In the genomic region with DNA sequence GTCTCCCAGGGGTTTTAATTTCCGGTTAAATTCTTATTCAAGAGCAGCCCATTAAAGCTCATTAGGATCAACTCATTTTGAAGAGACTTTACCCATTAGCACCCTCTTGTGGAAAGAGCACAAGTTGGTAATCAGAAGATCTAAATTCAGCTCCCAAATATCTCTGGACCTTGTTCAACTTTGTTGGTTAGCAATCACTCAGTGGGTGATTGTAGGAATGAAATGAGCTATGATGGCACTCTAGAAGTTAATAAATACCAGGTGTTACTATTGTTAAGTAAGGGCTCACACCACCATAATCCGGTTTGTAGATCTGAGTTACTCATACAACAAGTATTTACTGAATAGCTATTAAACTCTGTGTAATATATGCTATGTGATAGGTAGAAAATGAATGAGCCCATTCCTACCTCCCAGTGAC, we compare ENCODE assay signal across 8 cellular contexts. TPM values are rescaled to one million over a fixed set of nuclear protein-coding genes. Genes with fewer than 3 reads are reported as not detected.
DNase-seq lines count a peak whose midpoint lies in the region; ATAC-seq and TF ChIP-seq lines count a peak whose summit lies in the region.

No MANE protein-coding gene starts in this region.

- H3K9ac ChIP-seq in PC-3 (ENCODE audit: low read length): no peak overlapping the region

- H3K36me3 ChIP-seq in PC-3 (ENCODE audit: low read depth, low read length): peaks cover 9% of the 10 kb centered on the region; the same call in 1 of the 2 replicates

- peak overlapping the region; percentile 32; the same call in 1 of the 2 replicates for H2AFZ ChIP-seq in PC-3 (ENCODE audit: low read length)

- H3K9me2 ChIP-seq in PC-3 (replicated peaks; ENCODE audit: low read length): no peaks in the 10 kb centered on the region

- peak; percentile 82 for DNase-seq in DMS53 (lab: John Stamatoyannopoulos, UW)
- peak; percentile 50 for DNase-seq in HT-29 (ENCODE audit: low spot score)
- DNase-seq in PC-3: peak; percentile 57
- DNase-seq in endothelial cell (ENCODE audit: low spot score): peak; percentile 5
- DNase-seq in myocyte (ENCODE audit: low read depth): peak; percentile 73
- DNase-seq in NCI-H1048 (lab: John Stamatoyannopoulos, UW): no peak

- no peak overlapping the region for H3K27ac Mint-ChIP-seq in endothelial cell (ENCODE audit: unreplicated experiment)

- CTCF ChIA-PET in PC-3 (lab: Charles Lee): interaction anchor here (0.6 to 1.2 kb wide), 10 partner anchors 12 to 1153 kb away, joined by 3 to 7 read pairs (median 4); no protein-coding TSS in a partner anchor

- H3K4me1 ChIP-seq in PC-3 (ENCODE audit: insufficient read depth, low read length): peaks cover 9% of the 10 kb centered on the region; the same call in 1 of the 2 replicates

- H3K36me3 Mint-ChIP-seq in endothelial cell (ENCODE audit: low read depth, unreplicated experiment): peaks cover 17% of the 10 kb centered on the region

- H3K27me3 ChIP-seq in PC-3 (ENCODE audit: low read length): no peaks in the 10 kb centered on the region

- no peak overlapping the region for H3K4me3 ChIP-seq in PC-3 (ENCODE audit: low read length)

- H3K4me2 ChIP-seq in PC-3 (ENCODE audit: low read length): peak overlapping the region; percentile 21; the same call in 1 of the 2 replicates

- peaks cover 1% of the 10 kb centered on the region for H3K27me3 Mint-ChIP-seq in endothelial cell (ENCODE audit: unreplicated experiment)

- H3K9me3 Mint-ChIP-seq in endothelial cell (ENCODE audit: unreplicated experiment): no peaks in the 10 kb centered on the region

- no peaks in the 10 kb centered on the region for H3K9me3 ChIP-seq in PC-3 (ENCODE audit: low read length)

- peak; percentile 86 for ATAC-seq in PC-3
- no peak for ATAC-seq in HG02884 (IDR thresholded peaks at IDR 0.05; ENCODE audit: unreplicated experiment)
- ATAC-seq in GM19463 (IDR thresholded peaks at IDR 0.05; ENCODE audit: unreplicated experiment): no peak

- TF ChIP-seq CTCF in PC-3 (conservative IDR thresholded peaks at IDR 0.05; ENCODE audit: low read depth, low read length) (peak; percentile 83), endothelial cell (IDR thresholded peaks at IDR 0.05; ENCODE audit: unreplicated experiment) (peak; percentile 59)

- BruUV-seq in PC-3 (replicated peaks; lab: Mats Ljungman, UMichigan): TSS peak; percentile 25

- H3K4me3 Mint-ChIP-seq in endothelial cell (ENCODE audit: unreplicated experiment): no peak overlapping the region

- intact Hi-C loops in PC-3 (cut with micrococcal nuclease): loop anchor here (5.0 kb wide), 1 partner anchor 345 kb away; no protein-coding TSS in a partner anchor

- no peaks in the 10 kb centered on the region for H3K79me2 ChIP-seq in PC-3 (ENCODE audit: low read length)

- H3F3A ChIP-seq in PC-3 (ENCODE audit: low read length, unreplicated experiment): no peaks in the 10 kb centered on the region

- no peaks in the 10 kb centered on the region for H4K20me1 ChIP-seq in PC-3 (ENCODE audit: low read length)

- H3K27ac ChIP-seq in PC-3 (ENCODE audit: low read length): peak overlapping the region; percentile 37

- H3K4me1 Mint-ChIP-seq in endothelial cell (ENCODE audit: unreplicated experiment): peaks cover 16% of the 10 kb centered on the region

- POLR2A ChIA-PET in PC-3 (lab: Charles Lee; ENCODE audit: unreplicated experiment): no interaction called here

RNA-seq across cellular contexts. Expression of a gene that starts 42.9 kb away (rescaled TPM):
- 7.1 and 11.1 TPM in 2 replicates for total RNA-seq in HT-29 (2014; rRNA removed; shearing (Covaris generic))
- 9.6 and 14.3 TPM in 2 replicates for total RNA-seq in PC-3 (2014; rRNA removed)
- 46.8 TPM for total RNA-seq in endothelial cell (ENCODE audit: unreplicated experiment)
- total RNA-seq in myocyte: 28.8 and 37.3 TPM in 2 replicates
- 6.9 TPM for polyA plus RNA-seq in myocyte (2012)

RNA-seq across cellular contexts. Expression of a gene that starts 49.5 kb away (rescaled TPM):
- total RNA-seq in HT-29 (2014; rRNA removed; shearing (Covaris generic)): not detected in 2 replicates
- 0.17 and 0.58 TPM in 2 replicates for total RNA-seq in PC-3 (2014; rRNA removed)
- 0.26 TPM for total RNA-seq in endothelial cell (ENCODE audit: unreplicated experiment)
- total RNA-seq in myocyte: 4.9 and 7.3 TPM in 2 replicates
- 31.8 TPM for polyA plus RNA-seq in myocyte (2012)
